1 cellular context compared by ENCODE assay signal in the genomic region with DNA sequence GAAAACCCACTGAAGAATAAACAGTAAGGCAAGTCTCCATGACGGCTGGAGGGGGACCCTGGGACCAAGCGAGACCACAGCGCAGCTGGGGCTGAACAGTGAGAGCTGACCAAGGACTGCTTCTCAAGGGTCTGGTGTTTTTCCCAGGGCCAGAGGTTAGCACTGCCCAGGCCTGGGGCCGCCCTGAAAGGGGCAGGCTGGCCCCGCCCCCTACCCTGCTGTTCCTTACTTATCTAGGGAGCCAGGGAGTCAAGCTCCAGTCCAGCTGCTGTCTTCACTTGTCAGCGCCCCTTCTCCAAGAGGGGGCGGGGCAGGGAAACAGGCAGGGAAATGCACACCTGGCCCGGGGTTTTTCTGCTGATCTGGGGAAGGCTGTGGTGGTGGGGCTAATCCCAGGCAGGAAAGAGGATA.
TF ChIP-seq lines count a peak whose summit lies in the region.

No MANE protein-coding gene starts in this region.

TF ChIP-seq in K562, 482 proteins besides CTCF, POLR2A, EP300 and RAD21 (continues in another document):
- TF ChIP-seq, protein P1, sequence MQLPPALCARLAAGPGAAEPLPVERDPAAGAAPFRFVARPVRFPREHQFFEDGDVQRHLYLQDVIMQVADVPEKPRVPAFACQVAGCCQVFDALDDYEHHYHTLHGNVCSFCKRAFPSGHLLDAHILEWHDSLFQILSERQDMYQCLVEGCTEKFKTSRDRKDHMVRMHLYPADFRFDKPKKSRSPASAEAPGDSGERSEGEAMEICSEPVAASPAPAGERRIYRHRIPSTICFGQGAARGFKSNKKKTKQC (CRISPR knock-in tag; IDR thresholded peaks at IDR 0.05) = no peak
- TF ChIP-seq, protein P2, sequence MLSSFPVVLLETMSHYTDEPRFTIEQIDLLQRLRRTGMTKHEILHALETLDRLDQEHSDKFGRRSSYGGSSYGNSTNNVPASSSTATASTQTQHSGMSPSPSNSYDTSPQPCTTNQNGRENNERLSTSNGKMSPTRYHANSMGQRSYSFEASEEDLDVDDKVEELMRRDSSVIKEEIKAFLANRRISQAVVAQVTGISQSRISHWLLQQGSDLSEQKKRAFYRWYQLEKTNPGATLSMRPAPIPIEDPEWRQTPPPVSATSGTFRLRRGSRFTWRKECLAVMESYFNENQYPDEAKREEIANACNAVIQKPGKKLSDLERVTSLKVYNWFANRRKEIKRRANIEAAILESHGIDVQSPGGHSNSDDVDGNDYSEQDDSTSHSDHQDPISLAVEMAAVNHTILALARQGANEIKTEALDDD (IDR thresholded peaks at IDR 0.05) = no peak
- TF ChIP-seq, protein P3, sequence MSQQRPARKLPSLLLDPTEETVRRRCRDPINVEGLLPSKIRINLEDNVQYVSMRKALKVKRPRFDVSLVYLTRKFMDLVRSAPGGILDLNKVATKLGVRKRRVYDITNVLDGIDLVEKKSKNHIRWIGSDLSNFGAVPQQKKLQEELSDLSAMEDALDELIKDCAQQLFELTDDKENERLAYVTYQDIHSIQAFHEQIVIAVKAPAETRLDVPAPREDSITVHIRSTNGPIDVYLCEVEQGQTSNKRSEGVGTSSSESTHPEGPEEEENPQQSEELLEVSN (IDR thresholded peaks at IDR 0.05; ENCODE audit: borderline replicate concordance in 1 of 2, extremely low read depth in 1 of 2, insufficient read depth in 1 of 2, insufficient read length in 1 of 2, low read depth in 1 of 2, low read length in 1 of 2, poor library complexity in 1 of 2, severe bottlenecking in 1 of 2) = no peak
- TF ChIP-seq RNF2 (IDR thresholded peaks at IDR 0.05) = no peak
- TF ChIP-seq TAL1 (IDR thresholded peaks at IDR 0.05) = peak; percentile 62
- no peak for TF ChIP-seq BRCA1 (IDR thresholded peaks at IDR 0.05)
- no peak for TF ChIP-seq BRCA1 (CRISPR knock-in tag; IDR thresholded peaks at IDR 0.05)
- TF ChIP-seq MAZ (CRISPR knock-in tag; conservative IDR thresholded peaks at IDR 0.05 in 1 of 2, IDR thresholded peaks at IDR 0.05 in 1 of 2) = peak in 1 of 2 experiments; percentile 24; a peak in 1 of 4 replicates
- TF ChIP-seq POLR2G (IDR thresholded peaks at IDR 0.05; ENCODE audit: low read depth, low read length) = no peak
- TF ChIP-seq CBX2 (IDR thresholded peaks at IDR 0.05; ENCODE audit: insufficient read depth, low read length, poor library complexity, severe bottlenecking) = no peak
- TF ChIP-seq, protein P4, sequence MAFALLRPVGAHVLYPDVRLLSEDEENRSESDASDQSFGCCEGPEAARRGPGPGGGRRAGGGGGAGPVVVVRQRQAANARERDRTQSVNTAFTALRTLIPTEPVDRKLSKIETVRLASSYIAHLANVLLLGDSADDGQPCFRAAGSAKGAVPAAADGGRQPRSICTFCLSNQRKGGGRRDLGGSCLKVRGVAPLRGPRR (CRISPR knock-in tag; IDR thresholded peaks at IDR 0.05) = no peak
- TF ChIP-seq GATA2 (CRISPR knock-in tag; IDR thresholded peaks at IDR 0.05) = 0 out of 2 replicates have a peak, but pooled peaks have one; percentile 38
- TF ChIP-seq, protein P5, sequence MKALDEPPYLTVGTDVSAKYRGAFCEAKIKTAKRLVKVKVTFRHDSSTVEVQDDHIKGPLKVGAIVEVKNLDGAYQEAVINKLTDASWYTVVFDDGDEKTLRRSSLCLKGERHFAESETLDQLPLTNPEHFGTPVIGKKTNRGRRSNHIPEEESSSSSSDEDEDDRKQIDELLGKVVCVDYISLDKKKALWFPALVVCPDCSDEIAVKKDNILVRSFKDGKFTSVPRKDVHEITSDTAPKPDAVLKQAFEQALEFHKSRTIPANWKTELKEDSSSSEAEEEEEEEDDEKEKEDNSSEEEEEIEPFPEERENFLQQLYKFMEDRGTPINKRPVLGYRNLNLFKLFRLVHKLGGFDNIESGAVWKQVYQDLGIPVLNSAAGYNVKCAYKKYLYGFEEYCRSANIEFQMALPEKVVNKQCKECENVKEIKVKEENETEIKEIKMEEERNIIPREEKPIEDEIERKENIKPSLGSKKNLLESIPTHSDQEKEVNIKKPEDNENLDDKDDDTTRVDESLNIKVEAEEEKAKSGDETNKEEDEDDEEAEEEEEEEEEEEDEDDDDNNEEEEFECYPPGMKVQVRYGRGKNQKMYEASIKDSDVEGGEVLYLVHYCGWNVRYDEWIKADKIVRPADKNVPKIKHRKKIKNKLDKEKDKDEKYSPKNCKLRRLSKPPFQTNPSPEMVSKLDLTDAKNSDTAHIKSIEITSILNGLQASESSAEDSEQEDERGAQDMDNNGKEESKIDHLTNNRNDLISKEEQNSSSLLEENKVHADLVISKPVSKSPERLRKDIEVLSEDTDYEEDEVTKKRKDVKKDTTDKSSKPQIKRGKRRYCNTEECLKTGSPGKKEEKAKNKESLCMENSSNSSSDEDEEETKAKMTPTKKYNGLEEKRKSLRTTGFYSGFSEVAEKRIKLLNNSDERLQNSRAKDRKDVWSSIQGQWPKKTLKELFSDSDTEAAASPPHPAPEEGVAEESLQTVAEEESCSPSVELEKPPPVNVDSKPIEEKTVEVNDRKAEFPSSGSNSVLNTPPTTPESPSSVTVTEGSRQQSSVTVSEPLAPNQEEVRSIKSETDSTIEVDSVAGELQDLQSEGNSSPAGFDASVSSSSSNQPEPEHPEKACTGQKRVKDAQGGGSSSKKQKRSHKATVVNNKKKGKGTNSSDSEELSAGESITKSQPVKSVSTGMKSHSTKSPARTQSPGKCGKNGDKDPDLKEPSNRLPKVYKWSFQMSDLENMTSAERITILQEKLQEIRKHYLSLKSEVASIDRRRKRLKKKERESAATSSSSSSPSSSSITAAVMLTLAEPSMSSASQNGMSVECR (CRISPR knock-in tag; IDR thresholded peaks at IDR 0.05) = no peak
- no peak for TF ChIP-seq ZNF239 (CRISPR knock-in tag; IDR thresholded peaks at IDR 0.05)
- TF ChIP-seq, protein P6, sequence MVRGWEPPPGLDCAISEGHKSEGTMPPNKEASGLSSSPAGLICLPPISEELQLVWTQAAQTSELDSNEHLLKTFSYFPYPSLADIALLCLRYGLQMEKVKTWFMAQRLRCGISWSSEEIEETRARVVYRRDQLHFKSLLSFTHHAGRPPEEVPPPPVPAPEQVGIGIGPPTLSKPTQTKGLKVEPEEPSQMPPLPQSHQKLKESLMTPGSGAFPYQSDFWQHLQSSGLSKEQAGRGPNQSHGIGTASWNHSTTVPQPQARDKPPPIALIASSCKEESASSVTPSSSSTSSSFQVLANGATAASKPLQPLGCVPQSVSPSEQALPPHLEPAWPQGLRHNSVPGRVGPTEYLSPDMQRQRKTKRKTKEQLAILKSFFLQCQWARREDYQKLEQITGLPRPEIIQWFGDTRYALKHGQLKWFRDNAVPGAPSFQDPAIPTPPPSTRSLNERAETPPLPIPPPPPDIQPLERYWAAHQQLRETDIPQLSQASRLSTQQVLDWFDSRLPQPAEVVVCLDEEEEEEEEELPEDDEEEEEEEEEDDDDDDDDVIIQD (CRISPR knock-in tag; IDR thresholded peaks at IDR 0.05) = no peak
- peak; percentile 15 for TF ChIP-seq DACH1 (IDR thresholded peaks at IDR 0.05; ENCODE audit: partially characterized antibody)
- TF ChIP-seq, protein P7, sequence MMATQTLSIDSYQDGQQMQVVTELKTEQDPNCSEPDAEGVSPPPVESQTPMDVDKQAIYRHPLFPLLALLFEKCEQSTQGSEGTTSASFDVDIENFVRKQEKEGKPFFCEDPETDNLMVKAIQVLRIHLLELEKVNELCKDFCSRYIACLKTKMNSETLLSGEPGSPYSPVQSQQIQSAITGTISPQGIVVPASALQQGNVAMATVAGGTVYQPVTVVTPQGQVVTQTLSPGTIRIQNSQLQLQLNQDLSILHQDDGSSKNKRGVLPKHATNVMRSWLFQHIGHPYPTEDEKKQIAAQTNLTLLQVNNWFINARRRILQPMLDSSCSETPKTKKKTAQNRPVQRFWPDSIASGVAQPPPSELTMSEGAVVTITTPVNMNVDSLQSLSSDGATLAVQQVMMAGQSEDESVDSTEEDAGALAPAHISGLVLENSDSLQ (IDR thresholded peaks at IDR 0.05) = peak; percentile 53; the same call in 1 of the 2 replicates
- no peak for TF ChIP-seq BHLHE40 (IDR thresholded peaks at IDR 0.05; ENCODE audit: low read length)
- TF ChIP-seq, protein P8, sequence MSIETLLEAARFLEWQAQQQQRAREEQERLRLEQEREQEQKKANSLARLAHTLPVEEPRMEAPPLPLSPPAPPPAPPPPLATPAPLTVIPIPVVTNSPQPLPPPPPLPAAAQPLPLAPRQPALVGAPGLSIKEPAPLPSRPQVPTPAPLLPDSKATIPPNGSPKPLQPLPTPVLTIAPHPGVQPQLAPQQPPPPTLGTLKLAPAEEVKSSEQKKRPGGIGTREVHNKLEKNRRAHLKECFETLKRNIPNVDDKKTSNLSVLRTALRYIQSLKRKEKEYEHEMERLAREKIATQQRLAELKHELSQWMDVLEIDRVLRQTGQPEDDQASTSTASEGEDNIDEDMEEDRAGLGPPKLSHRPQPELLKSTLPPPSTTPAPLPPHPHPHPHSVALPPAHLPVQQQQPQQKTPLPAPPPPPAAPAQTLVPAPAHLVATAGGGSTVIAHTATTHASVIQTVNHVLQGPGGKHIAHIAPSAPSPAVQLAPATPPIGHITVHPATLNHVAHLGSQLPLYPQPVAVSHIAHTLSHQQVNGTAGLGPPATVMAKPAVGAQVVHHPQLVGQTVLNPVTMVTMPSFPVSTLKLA (conservative IDR thresholded peaks at IDR 0.05) = no peak
- TF ChIP-seq, protein P9, sequence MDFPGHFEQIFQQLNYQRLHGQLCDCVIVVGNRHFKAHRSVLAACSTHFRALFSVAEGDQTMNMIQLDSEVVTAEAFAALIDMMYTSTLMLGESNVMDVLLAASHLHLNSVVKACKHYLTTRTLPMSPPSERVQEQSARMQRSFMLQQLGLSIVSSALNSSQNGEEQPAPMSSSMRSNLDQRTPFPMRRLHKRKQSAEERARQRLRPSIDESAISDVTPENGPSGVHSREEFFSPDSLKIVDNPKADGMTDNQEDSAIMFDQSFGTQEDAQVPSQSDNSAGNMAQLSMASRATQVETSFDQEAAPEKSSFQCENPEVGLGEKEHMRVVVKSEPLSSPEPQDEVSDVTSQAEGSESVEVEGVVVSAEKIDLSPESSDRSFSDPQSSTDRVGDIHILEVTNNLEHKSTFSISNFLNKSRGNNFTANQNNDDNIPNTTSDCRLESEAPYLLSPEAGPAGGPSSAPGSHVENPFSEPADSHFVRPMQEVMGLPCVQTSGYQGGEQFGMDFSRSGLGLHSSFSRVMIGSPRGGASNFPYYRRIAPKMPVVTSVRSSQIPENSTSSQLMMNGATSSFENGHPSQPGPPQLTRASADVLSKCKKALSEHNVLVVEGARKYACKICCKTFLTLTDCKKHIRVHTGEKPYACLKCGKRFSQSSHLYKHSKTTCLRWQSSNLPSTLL (IDR thresholded peaks at IDR 0.05) = no peak
- no peak for TF ChIP-seq TRIM28 (IDR thresholded peaks at IDR 0.05)
- TF ChIP-seq NUFIP1 (IDR thresholded peaks at IDR 0.05; ENCODE audit: partially characterized antibody) = no peak
- 0 out of 2 replicates have a peak, but pooled peaks have one; percentile 18 for TF ChIP-seq SMARCA4 (IDR thresholded peaks at IDR 0.05)
- TF ChIP-seq NCOR1 (IDR thresholded peaks at IDR 0.05) = peak; percentile 33
- peak; percentile 75 for TF ChIP-seq CBFA2T2 (conservative IDR thresholded peaks at IDR 0.05)
- TF ChIP-seq, protein P10, sequence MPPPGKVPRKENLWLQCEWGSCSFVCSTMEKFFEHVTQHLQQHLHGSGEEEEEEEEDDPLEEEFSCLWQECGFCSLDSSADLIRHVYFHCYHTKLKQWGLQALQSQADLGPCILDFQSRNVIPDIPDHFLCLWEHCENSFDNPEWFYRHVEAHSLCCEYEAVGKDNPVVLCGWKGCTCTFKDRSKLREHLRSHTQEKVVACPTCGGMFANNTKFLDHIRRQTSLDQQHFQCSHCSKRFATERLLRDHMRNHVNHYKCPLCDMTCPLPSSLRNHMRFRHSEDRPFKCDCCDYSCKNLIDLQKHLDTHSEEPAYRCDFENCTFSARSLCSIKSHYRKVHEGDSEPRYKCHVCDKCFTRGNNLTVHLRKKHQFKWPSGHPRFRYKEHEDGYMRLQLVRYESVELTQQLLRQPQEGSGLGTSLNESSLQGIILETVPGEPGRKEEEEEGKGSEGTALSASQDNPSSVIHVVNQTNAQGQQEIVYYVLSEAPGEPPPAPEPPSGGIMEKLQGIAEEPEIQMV (tag; conservative IDR thresholded peaks at IDR 0.05; ENCODE audit: low read depth) = no peak
- TF ChIP-seq TCF3 (CRISPR knock-in tag; IDR thresholded peaks at IDR 0.05) = peak; percentile 70
- TF ChIP-seq TEAD4 (IDR thresholded peaks at IDR 0.05; ENCODE audit: low read length) = peak; percentile 59
- TF ChIP-seq TEAD4 (CRISPR knock-in tag; IDR thresholded peaks at IDR 0.05; ENCODE audit: borderline replicate concordance) = no peak
- TF ChIP-seq SIX5 (IDR thresholded peaks at IDR 0.05; ENCODE audit: borderline replicate concordance in 1 of 2, insufficient read depth in 1 of 2, low read depth in 1 of 2, low read length in 2 of 2) = no peak
- no peak for TF ChIP-seq NEUROD1 (IDR thresholded peaks at IDR 0.05; ENCODE audit: borderline replicate concordance, low read depth, low read length, partially characterized antibody)
- TF ChIP-seq, protein P11, sequence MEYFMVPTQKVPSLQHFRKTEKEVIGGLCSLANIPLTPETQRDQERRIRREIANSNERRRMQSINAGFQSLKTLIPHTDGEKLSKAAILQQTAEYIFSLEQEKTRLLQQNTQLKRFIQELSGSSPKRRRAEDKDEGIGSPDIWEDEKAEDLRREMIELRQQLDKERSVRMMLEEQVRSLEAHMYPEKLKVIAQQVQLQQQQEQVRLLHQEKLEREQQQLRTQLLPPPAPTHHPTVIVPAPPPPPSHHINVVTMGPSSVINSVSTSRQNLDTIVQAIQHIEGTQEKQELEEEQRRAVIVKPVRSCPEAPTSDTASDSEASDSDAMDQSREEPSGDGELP (CRISPR knock-in tag; IDR thresholded peaks at IDR 0.05; ENCODE audit: borderline replicate concordance) = peak; percentile 73; the same call in 1 of the 2 replicates
- TF ChIP-seq SMAD4 (CRISPR knock-in tag; conservative IDR thresholded peaks at IDR 0.05) = 0 out of 2 replicates have a peak, but pooled peaks have one; percentile 22
- peak; percentile 80 for TF ChIP-seq MEIS2 (IDR thresholded peaks at IDR 0.05; ENCODE audit: partially characterized antibody)
- TF ChIP-seq FOXK2 (conservative IDR thresholded peaks at IDR 0.05 in 1 of 2, IDR thresholded peaks at IDR 0.05 in 1 of 2; ENCODE audit: low read depth in 2 of 2) = no peak
- 0 out of 2 replicates have a peak, but pooled peaks have one; percentile 4 for TF ChIP-seq JUND (IDR thresholded peaks at IDR 0.05; ENCODE audit: borderline replicate concordance, low read depth, low read length)
- TF ChIP-seq JUND (tag; IDR thresholded peaks at IDR 0.05; ENCODE audit: borderline replicate concordance, low read depth, low read length) = no peak
- TF ChIP-seq, protein P12, sequence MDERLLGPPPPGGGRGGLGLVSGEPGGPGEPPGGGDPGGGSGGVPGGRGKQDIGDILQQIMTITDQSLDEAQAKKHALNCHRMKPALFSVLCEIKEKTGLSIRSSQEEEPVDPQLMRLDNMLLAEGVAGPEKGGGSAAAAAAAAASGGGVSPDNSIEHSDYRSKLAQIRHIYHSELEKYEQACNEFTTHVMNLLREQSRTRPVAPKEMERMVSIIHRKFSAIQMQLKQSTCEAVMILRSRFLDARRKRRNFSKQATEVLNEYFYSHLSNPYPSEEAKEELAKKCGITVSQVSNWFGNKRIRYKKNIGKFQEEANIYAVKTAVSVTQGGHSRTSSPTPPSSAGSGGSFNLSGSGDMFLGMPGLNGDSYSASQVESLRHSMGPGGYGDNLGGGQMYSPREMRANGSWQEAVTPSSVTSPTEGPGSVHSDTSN (CRISPR knock-in tag; IDR thresholded peaks at IDR 0.05; ENCODE audit: low read depth) = no peak
- TF ChIP-seq, protein P12 (tag; conservative IDR thresholded peaks at IDR 0.05; ENCODE audit: low read depth) = peak; percentile 62
